ENCODE assay signal across 14 cellular contexts in the genomic region with DNA sequence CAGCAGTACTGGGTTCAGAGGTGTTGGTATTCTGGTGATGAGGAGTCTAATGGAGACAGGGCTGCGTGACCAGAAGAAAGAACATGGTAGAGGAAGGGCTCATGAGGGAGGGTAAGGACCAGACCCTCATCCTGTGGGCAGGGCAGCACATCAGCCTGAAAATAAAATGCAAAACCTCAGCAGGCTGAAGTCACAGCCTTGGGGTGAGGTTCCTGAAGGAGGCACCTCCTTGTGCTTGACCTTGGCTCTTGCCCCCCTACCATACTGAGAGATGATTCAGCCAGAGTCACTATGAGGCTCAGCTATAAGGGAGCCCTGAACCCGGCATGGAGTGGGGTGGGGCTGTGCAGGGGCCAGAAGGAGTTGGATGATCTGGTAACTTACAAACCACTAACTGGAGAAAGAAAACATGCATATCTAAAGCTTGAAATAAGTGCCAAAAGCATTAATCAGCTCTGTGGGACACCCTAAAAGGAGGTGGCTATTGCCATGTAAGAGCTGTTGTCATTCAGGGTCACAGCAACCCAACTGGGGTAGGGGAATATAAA.
DNase-seq lines count a peak whose midpoint lies in the region; ATAC-seq and TF ChIP-seq lines count a peak whose summit lies in the region.
"Had no signal": no experiment of that assay in that cellular context is flagged by ENCODE, and none has a peak within 500 bp of the region (broad histone marks: within the 10 kb centered on the region; RNA-seq: fewer than 3 reads in every experiment).

No MANE protein-coding gene starts in this region.

- H3K9me3 ChIP-seq in sigmoid colon (no peaks in the 10 kb centered on the region), Caco-2 (no peaks in the 10 kb centered on the region)
- H3K9me3 ChIP-seq: colonic mucosa, psoas muscle, SK-N-SH, tibial artery had no signal

- CTCF ChIA-PET in BJ (lab: Yijun Ruan, JAX) (interaction anchor here (0.9 to 1.2 kb wide), 3 partner anchors 25 to 89 kb away, joined by 3 read pairs; no protein-coding TSS in a partner anchor), activated B cell treated with CpG ODN at 0.5 μM for 24 hours (lab: Charles Lee) (no interaction called here), Caco-2 (lab: Charles Lee) (interaction anchor here (0.6 kb wide), 1 partner anchor 9 kb away, joined by 9 read pairs; no protein-coding TSS in a partner anchor)

- POLR2A ChIA-PET in BJ (lab: Charles Lee) (no interaction called here), activated B cell treated with CpG ODN at 0.5 μM for 24 hours (lab: Charles Lee) (no interaction called here), Caco-2 (lab: Charles Lee) (no interaction called here)

- no peak for TF ChIP-seq EP300 in sigmoid colon (IDR thresholded peaks at IDR 0.05)

- no TSS peak for BruUV-seq in Caco-2 (replicated peaks; lab: Mats Ljungman, UMichigan)

- H3K27me3 Mint-ChIP-seq in activated B cell treated with CpG ODN at 0.5 μM for 24 hours (no peaks in the 10 kb centered on the region), Caco-2 (ENCODE audit: insufficient read depth, unreplicated experiment) (no peaks in the 10 kb centered on the region)
- H3K27me3 Mint-ChIP-seq: CD4-positive, CD25-positive, alpha-beta regulatory T cell had no signal

- H3K36me3 Mint-ChIP-seq in activated B cell treated with CpG ODN at 0.5 μM for 24 hours (ENCODE audit: low read depth) (no peaks in the 10 kb centered on the region), Caco-2 (ENCODE audit: insufficient read depth, unreplicated experiment) (no peaks in the 10 kb centered on the region)
- H3K36me3 Mint-ChIP-seq: CD4-positive, CD25-positive, alpha-beta regulatory T cell had no signal

- H3K4me3 Mint-ChIP-seq in activated B cell treated with CpG ODN at 0.5 μM for 24 hours (no peak overlapping the region), Caco-2 (ENCODE audit: unreplicated experiment) (no peak overlapping the region)
- H3K4me3 Mint-ChIP-seq: CD4-positive, CD25-positive, alpha-beta regulatory T cell had no signal

- WGBS in sigmoid colon, 2 donors, result 73 to 89% methylated on average over 2 of the region's 2 CpGs

- H3K27me3 ChIP-seq in BJ (ENCODE audit: control insufficient read depth, insufficient read depth, low read length), result no peaks in the 10 kb centered on the region
- H3K27me3 ChIP-seq in sigmoid colon, result no peaks in the 10 kb centered on the region
- H3K27me3 ChIP-seq in Caco-2 (replicated peaks; ENCODE audit: control insufficient read depth, insufficient read depth, low read length), result no peaks in the 10 kb centered on the region
- H3K27me3 ChIP-seq: colonic mucosa, tibial artery had no signal

- TF ChIP-seq CTCF in BJ (IDR thresholded peaks at IDR 0.05; ENCODE audit: insufficient read depth, low read depth, low read length) (no peak), activated B cell treated with CpG ODN at 0.5 μM for 24 hours (IDR thresholded peaks at IDR 0.05) (no peak), foreskin fibroblast (IDR thresholded peaks at IDR 0.05; ENCODE audit: low read depth, low read length) (no peak), sigmoid colon (IDR thresholded peaks at IDR 0.05) (no peak), Caco-2 (IDR thresholded peaks at IDR 0.05; ENCODE audit: insufficient read depth in 1 of 2, low read depth in 1 of 2, low read length in 1 of 2, severe bottlenecking in 1 of 2, unreplicated experiment in 1 of 2) (no peak)

- H3K4me1 Mint-ChIP-seq in activated B cell treated with CpG ODN at 0.5 μM for 24 hours (peaks cover 47% of the 10 kb centered on the region), Caco-2 (ENCODE audit: low read depth, unreplicated experiment) (no peaks in the 10 kb centered on the region)
- H3K4me1 Mint-ChIP-seq: CD4-positive, CD25-positive, alpha-beta regulatory T cell had no signal

- DNase-seq in BJ (ENCODE audit: low read depth) (peak; percentile 27), activated B cell treated with CpG ODN at 0.5 μM for 24 hours (no peak), foreskin fibroblast (peak; percentile 91 to 95), sigmoid colon (peak; percentile 56), AML-193 (lab: John Stamatoyannopoulos, UW) (no peak), LoVo (ENCODE audit: low spot score) (no peak), Caco-2 (no peak), DMS153 treated with DMSO at 0.1 percent for 48 hours (lab: John Stamatoyannopoulos, UW; ENCODE audit: unreplicated experiment) (no peak)
- DNase-seq: CD4-positive, CD25-positive, alpha-beta regulatory T cell; colonic mucosa; NCI-H1436; psoas muscle; SK-N-SH; tibial artery had no signal

- H3K9me3 Mint-ChIP-seq in activated B cell treated with CpG ODN at 0.5 μM for 24 hours (no peaks in the 10 kb centered on the region), Caco-2 (ENCODE audit: unreplicated experiment) (no peaks in the 10 kb centered on the region)
- H3K9me3 Mint-ChIP-seq: CD4-positive, CD25-positive, alpha-beta regulatory T cell had no signal

- ATAC-seq in activated B cell treated with CpG ODN at 0.5 μM for 24 hours (ENCODE audit: low read depth), result no peak

- H3K27ac Mint-ChIP-seq in activated B cell treated with CpG ODN at 0.5 μM for 24 hours (peak overlapping the region; percentile 32), Caco-2 (ENCODE audit: unreplicated experiment) (no peak overlapping the region)
- H3K27ac Mint-ChIP-seq: CD4-positive, CD25-positive, alpha-beta regulatory T cell had no signal

- H3K4me1 ChIP-seq in sigmoid colon, result peaks cover 0 to 21% (median 15%) of the 10 kb centered on the region in 4 donors
- H3K4me1 ChIP-seq in Caco-2, result no peaks in the 10 kb centered on the region
- H3K4me1 ChIP-seq: colonic mucosa had no signal

- H3K36me3 ChIP-seq in BJ (ENCODE audit: control insufficient read depth, insufficient read depth, low read length) (no peaks in the 10 kb centered on the region), sigmoid colon (no peaks in the 10 kb centered on the region), Caco-2 (ENCODE audit: control insufficient read depth, insufficient read depth, low read length) (no peaks in the 10 kb centered on the region)
- H3K36me3 ChIP-seq: colonic mucosa, tibial artery had no signal

- no peak overlapping the region for H3K4me3 ChIP-seq in BJ (ENCODE audit: low read depth, low read length)
- no peak overlapping the region for H3K4me3 ChIP-seq in foreskin fibroblast (ENCODE audit: low read depth in 1 of 2, low read length in 2 of 2)
- no peak overlapping the region for H3K4me3 ChIP-seq in sigmoid colon
- no peak overlapping the region for H3K4me3 ChIP-seq in Caco-2 (ENCODE audit: low read depth, low read length)
- H3K4me3 ChIP-seq: colonic mucosa, psoas muscle, tibial artery had no signal

- peak overlapping the region in 2 of 4 donors; percentile 32 to 46 for H3K27ac ChIP-seq in sigmoid colon
- H3K27ac ChIP-seq: colonic mucosa, psoas muscle had no signal

- TF ChIP-seq POLR2A in sigmoid colon (IDR thresholded peaks at IDR 0.05), result no peak

- intact Hi-C loops in activated B cell treated with CpG ODN at 0.5 μM for 24 hours (cut with micrococcal nuclease) (no loop called here), sigmoid colon (cut with DNase I) (no loop called here), Caco-2 (cut with micrococcal nuclease; ENCODE audit: unreplicated experiment) (no loop called here)

Comparison
In these comparisons a context has a peak if more than half of its experiments do, and no peak if none do; other contexts are left out.
1. DNase-seq: peak in BJ (single experiment), foreskin fibroblast (2 of 2) and sigmoid colon (single experiment); none in activated B cell treated with CpG ODN at 0.5 μM for 24 hours (single experiment), AML-193 (0 of 2), LoVo (single experiment), Caco-2 (0 of 2) and DMS153 treated with DMSO at 0.1 percent for 48 hours (single experiment).